In the genomic region with DNA sequence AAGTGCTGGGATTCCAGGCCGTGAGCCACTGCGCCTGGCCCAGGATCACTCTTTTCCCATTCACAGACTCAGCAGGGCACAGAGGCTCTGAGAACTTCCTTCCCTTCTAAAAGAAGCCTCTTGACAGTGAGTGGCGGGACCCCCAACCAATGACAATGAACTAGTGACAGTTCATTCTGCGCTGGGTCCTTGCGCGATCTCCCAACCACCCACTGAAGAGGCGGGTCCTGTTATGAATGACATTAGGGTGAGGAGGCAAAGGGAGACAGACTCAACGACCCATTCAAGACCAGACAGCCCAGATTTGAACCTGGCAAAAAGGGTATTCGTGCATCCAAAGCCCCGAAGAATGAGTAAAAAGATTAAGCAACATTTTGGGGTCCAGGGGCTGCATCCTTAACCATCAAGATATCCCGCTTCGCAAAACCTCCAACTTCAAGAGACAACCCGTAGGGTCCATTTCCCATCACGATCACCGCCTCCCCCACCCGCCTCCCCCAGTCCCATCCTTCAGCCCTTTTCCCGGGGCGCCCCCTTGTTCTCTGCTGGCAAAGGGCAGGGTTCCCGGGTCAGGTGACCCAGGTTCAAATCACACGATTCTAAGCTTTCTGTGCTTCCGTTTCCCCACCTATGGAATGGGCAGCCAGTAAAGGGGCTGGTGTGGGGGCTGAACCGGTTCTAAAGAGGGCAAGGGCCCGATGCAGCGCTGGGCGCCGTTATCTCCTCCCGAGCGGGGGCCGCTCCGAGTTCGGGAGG, we compare ENCODE assay signal across 1 cellular context.
TF ChIP-seq lines count a peak whose summit lies in the region.

No MANE protein-coding gene starts in this region.

TF ChIP-seq in HEK293, 187 proteins besides CTCF, POLR2A, EP300 and RAD21 (continued from another document and continues in another):
- TF ChIP-seq INSM2 (tag by site-specific recombination; IDR thresholded peaks at IDR 0.05) (no peak), TSHZ1 (tag by site-specific recombination; IDR thresholded peaks at IDR 0.05; ENCODE audit: borderline replicate concordance) (no peak), GLIS1 (tag by site-specific recombination; IDR thresholded peaks at IDR 0.05) (no peak), ZNF660 (tag by site-specific recombination; IDR thresholded peaks at IDR 0.05) (no peak), PRDM2 (tag by site-specific recombination; IDR thresholded peaks at IDR 0.05; ENCODE audit: borderline replicate concordance) (no peak), ZNF544 (tag by site-specific recombination; IDR thresholded peaks at IDR 0.05) (no peak), BCL6B (tag by site-specific recombination; IDR thresholded peaks at IDR 0.05) (no peak), ZNF777 (tag by site-specific recombination; IDR thresholded peaks at IDR 0.05; ENCODE audit: borderline replicate concordance) (no peak), ZNF37A (tag by site-specific recombination; IDR thresholded peaks at IDR 0.05) (no peak), ZNF514 (tag by site-specific recombination; IDR thresholded peaks at IDR 0.05) (no peak), ZNF76 (tag by site-specific recombination; IDR thresholded peaks at IDR 0.05; ENCODE audit: borderline replicate concordance, low read depth) (peak; percentile 69; the same call in 1 of the 2 replicates), ZBTB21 (tag by site-specific recombination; IDR thresholded peaks at IDR 0.05) (no peak), HOXA7 (CRISPR knock-in tag; IDR thresholded peaks at IDR 0.05; ENCODE audit: borderline replicate concordance) (no peak), ZNF664 (tag by site-specific recombination; IDR thresholded peaks at IDR 0.05) (no peak), WT1 (tag by site-specific recombination; IDR thresholded peaks at IDR 0.05) (no peak), ZNF221 (tag by site-specific recombination; IDR thresholded peaks at IDR 0.05; ENCODE audit: borderline replicate concordance) (no peak), ZNF175 (tag by site-specific recombination; IDR thresholded peaks at IDR 0.05) (no peak), ZNF324 (tag by site-specific recombination; IDR thresholded peaks at IDR 0.05) (no peak), GLIS2 (tag by site-specific recombination; IDR thresholded peaks at IDR 0.05) (no peak), ZNF513 (tag by site-specific recombination; IDR thresholded peaks at IDR 0.05) (no peak), MEIS1 (CRISPR knock-in tag; IDR thresholded peaks at IDR 0.05; ENCODE audit: borderline replicate concordance) (no peak), ZNF549 (tag by site-specific recombination; IDR thresholded peaks at IDR 0.05) (no peak), ZNF274 (IDR thresholded peaks at IDR 0.05; ENCODE audit: low read length) (no peak), ZNF274 (tag by site-specific recombination; IDR thresholded peaks at IDR 0.05; ENCODE audit: borderline replicate concordance) (no peak), ZNF19 (tag by site-specific recombination; IDR thresholded peaks at IDR 0.05; ENCODE audit: low read depth) (no peak)
- TF ChIP-seq, protein P1, sequence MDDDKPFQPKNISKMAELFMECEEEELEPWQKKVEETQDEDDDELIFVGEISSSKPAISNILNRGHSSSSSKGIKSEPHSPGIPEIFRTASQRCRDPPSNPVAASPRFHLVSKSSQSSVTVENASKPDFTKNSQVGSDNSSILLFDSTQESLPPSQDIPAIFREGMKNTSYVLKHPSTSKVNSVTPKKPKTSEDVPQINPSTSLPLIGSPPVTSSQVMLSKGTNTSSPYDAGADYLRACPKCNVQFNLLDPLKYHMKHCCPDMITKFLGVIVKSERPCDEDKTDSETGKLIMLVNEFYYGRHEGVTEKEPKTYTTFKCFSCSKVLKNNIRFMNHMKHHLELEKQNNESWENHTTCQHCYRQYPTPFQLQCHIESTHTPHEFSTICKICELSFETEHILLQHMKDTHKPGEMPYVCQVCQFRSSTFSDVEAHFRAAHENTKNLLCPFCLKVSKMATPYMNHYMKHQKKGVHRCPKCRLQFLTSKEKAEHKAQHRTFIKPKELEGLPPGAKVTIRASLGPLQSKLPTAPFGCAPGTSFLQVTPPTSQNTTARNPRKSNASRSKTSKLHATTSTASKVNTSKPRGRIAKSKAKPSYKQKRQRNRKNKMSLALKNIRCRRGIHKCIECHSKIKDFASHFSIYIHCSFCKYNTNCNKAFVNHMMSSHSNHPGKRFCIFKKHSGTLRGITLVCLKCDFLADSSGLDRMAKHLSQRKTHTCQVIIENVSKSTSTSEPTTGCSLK (tag by site-specific recombination; IDR thresholded peaks at IDR 0.05), result no peak
- TF ChIP-seq, protein P2, sequence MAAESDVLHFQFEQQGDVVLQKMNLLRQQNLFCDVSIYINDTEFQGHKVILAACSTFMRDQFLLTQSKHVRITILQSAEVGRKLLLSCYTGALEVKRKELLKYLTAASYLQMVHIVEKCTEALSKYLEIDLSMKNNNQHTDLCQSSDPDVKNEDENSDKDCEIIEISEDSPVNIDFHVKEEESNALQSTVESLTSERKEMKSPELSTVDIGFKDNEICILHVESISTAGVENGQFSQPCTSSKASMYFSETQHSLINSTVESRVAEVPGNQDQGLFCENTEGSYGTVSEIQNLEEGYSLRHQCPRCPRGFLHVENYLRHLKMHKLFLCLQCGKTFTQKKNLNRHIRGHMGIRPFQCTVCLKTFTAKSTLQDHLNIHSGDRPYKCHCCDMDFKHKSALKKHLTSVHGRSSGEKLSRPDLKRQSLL (tag by site-specific recombination; IDR thresholded peaks at IDR 0.05), result no peak
- TF ChIP-seq, protein P3, sequence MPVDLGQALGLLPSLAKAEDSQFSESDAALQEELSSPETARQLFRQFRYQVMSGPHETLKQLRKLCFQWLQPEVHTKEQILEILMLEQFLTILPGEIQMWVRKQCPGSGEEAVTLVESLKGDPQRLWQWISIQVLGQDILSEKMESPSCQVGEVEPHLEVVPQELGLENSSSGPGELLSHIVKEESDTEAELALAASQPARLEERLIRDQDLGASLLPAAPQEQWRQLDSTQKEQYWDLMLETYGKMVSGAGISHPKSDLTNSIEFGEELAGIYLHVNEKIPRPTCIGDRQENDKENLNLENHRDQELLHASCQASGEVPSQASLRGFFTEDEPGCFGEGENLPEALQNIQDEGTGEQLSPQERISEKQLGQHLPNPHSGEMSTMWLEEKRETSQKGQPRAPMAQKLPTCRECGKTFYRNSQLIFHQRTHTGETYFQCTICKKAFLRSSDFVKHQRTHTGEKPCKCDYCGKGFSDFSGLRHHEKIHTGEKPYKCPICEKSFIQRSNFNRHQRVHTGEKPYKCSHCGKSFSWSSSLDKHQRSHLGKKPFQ (tag by site-specific recombination; IDR thresholded peaks at IDR 0.05), result no peak
